Comparison of ENCODE assay signal across 8 cellular contexts in genomic region chr17:27601069-27601974, GRCh38. TPM values are rescaled to one million over a fixed set of nuclear protein-coding genes. Genes with fewer than 3 reads are reported as not detected.
A peak's percentile ranks its signal among the peaks of the same experiment; 100 is the strongest.
DNase-seq lines count a peak whose midpoint lies in the region; ATAC-seq lines count a peak whose summit lies in the region.

No MANE protein-coding gene starts in this region.

- H3K79me2 ChIP-seq in GM23248 (ENCODE audit: insufficient read depth), result no peaks in the 10 kb centered on the region

- no peaks in the 10 kb centered on the region for H3K9me3 ChIP-seq in GM23248 (ENCODE audit: low read depth)

- WGBS in GM23248 (ENCODE audit: low coverage in 1 of 2, low lambda C conversion rate in 2 of 2, missing lambda C conversion rate in 2 of 2), 2 experiments, result 63% methylated on average over 11 of the region's 11 CpGs

- H3K9me2 ChIP-seq in GM23248 (ENCODE audit: insufficient read depth), result no peaks in the 10 kb centered on the region

- no peak overlapping the region for H3K27ac ChIP-seq in GM23248

- H3K9ac ChIP-seq in GM23248, result no peak overlapping the region

- DNase-seq in AG08396 (ENCODE audit: low spot score) (peak; percentile 84), GM23248 (peak; percentile 72), NCI-H69 (lab: John Stamatoyannopoulos, UW) (peak; percentile 74), dedifferentiated amniotic fluid mesenchymal stem cell (ENCODE audit: extremely low spot score) (peak; percentile 71), left lobe of liver (ENCODE audit: low spot score) (peak; percentile 68)
- peak; percentile 84 for DNase-seq in activated CD4-positive, alpha-beta T cell treated with anti-CD3 and anti-CD28 coated beads, Interleukin-2, amount 50 U/mL, for 1 hour
- peak; percentile 68 to 87 for DNase-seq in stimulated activated CD4-positive, alpha-beta T cell treated with anti-CD3 and anti-CD28 coated beads, Interleukin-4, amount 100 ng/mL, for 48 hours (ENCODE audit: low read depth in 2 of 2)

- no peaks in the 10 kb centered on the region for H3K27me3 ChIP-seq in GM23248 (replicated peaks; ENCODE audit: insufficient read depth)

- no peak overlapping the region for H3K4me2 ChIP-seq in GM23248 (ENCODE audit: unreplicated experiment)

- H4K20me1 ChIP-seq in GM23248 (ENCODE audit: insufficient read depth), result no peaks in the 10 kb centered on the region

- no peak overlapping the region for H2AFZ ChIP-seq in GM23248

- no peaks in the 10 kb centered on the region for H3K4me1 ChIP-seq in GM23248 (ENCODE audit: insufficient read depth)

- H3K36me3 ChIP-seq in GM23248 (ENCODE audit: low read depth), result no peaks in the 10 kb centered on the region

- no peak overlapping the region for H3K4me3 ChIP-seq in GM23248

- in situ Hi-C loops in GM23248 (cut with MboI), result loop anchor here (10.0 kb wide), 2 partner anchors 267 to 367 kb away; no protein-coding TSS in a partner anchor

- no peaks in the 10 kb centered on the region for H3F3A ChIP-seq in GM23248 (ENCODE audit: insufficient read depth)

- ATAC-seq in left lobe of liver (peak; percentile 74), HG03520 (IDR thresholded peaks at IDR 0.05; ENCODE audit: unreplicated experiment) (no peak)

RNA-seq across cellular contexts. Expression of gene LGALS9, which starts 29.7 kb away (rescaled TPM):
- 1.3 and 3.2 TPM in 2 replicates for total RNA-seq in GM23248 (2014; rRNA removed; shearing (Covaris generic))
- 1.8 and 4.1 TPM in 2 replicates for polyA plus RNA-seq in GM23248 (2016; fragmentation: Nextera tagmentation; extraction: Ambion mirVana)
- 12.0 TPM for total RNA-seq in left lobe of liver
